9 cellular contexts compared by ENCODE assay signal in genomic region chr1:231040019-231040799, GRCh38. TPM values are rescaled to one million over a fixed set of nuclear protein-coding genes. Genes with fewer than 3 reads are reported as not detected.
DNase-seq lines count a peak whose midpoint lies in the region; ATAC-seq, FAIRE-seq and TF ChIP-seq lines count a peak whose summit lies in the region.
"Had no signal": no experiment of that assay in that cellular context is flagged by ENCODE, and none has a peak within 500 bp of the region (broad histone marks: within the 10 kb centered on the region; RNA-seq: fewer than 3 reads in every experiment).

Gene FAM89A (minus strand): TSS chr1:231040254. CDS start chr1:231040211, 43 bp downstream.

- H3K27me3 ChIP-seq in DND-41 (ENCODE audit: insufficient read depth, low read length, poor library complexity) (peaks cover 6% of the 10 kb centered on the region), MG63 (peaks cover 17% of the 10 kb centered on the region), H1 (replicated peaks in 1 of 4; ENCODE audit: control insufficient read depth in 3 of 4, extremely low read depth in 1 of 4, insufficient read depth in 3 of 4, low read length in 3 of 4) (peaks cover 30 to 64% (median 58%) of the 10 kb centered on the region in 4 experiments)

- no peak within 1 kb of the TSS for H4K91ac ChIP-seq in H1 (replicated peaks; ENCODE audit: insufficient read length, low read length)

- H3K27ac Mint-ChIP-seq in activated CD8-positive, alpha-beta T cell treated with anti-CD3 and anti-CD28 coated beads, Interleukin-2, amount 10 ng/mL, durations not matched to agents 7 days and 5 days: no peak within 1 kb of the TSS

- FAIRE-seq in H1 (lab: Jason Lieb, UNC): no peak
- FAIRE-seq: endometrium had no signal

- H4K20me1 ChIP-seq in DND-41 (ENCODE audit: insufficient read depth, low read length) (no peaks in the 10 kb centered on the region), H1 (replicated peaks in 1 of 2; ENCODE audit: control insufficient read depth in 1 of 2, insufficient read depth in 2 of 2, low read length in 2 of 2) (peaks cover 2 to 9% of the 10 kb centered on the region in 2 experiments)

- no peak within 1 kb of the TSS for H2BK20ac ChIP-seq in H1 (ENCODE audit: low read length)

- no peak within 1 kb of the TSS for H2AK5ac ChIP-seq in H1 (ENCODE audit: low read depth, low read length)

- no peak within 1 kb of the TSS; the same call in none of the 2 replicates for H3K18ac ChIP-seq in H1 (ENCODE audit: extremely low read depth, low read length)

- H3K4me1 Mint-ChIP-seq in activated CD8-positive, alpha-beta T cell treated with anti-CD3 and anti-CD28 coated beads, Interleukin-2, amount 10 ng/mL, durations not matched to agents 7 days and 5 days (ENCODE audit: low read depth): peaks cover 26% of the 10 kb centered on the region

- no peaks in the 10 kb centered on the region for H3K79me2 ChIP-seq in DND-41 (ENCODE audit: insufficient read depth, low read length)
- H3K79me2 ChIP-seq in H1 (ENCODE audit: control insufficient read depth in 1 of 2, insufficient read depth in 2 of 2, low read length in 2 of 2): no peaks in the 10 kb centered on the region

- no peak within 1 kb of the TSS for H2BK15ac ChIP-seq in H1 (ENCODE audit: low read length)

- H3K4me3 Mint-ChIP-seq in activated CD8-positive, alpha-beta T cell treated with anti-CD3 and anti-CD28 coated beads, Interleukin-2, amount 10 ng/mL, durations not matched to agents 7 days and 5 days: peak within 1 kb of the TSS; percentile 71

- 2% methylated on average over 12 of the region's 82 CpGs; no CpG with 5 or more reads in 1 of the 2 experiments for whole genome bisulfite sequencing in H1 (ENCODE audit: extremely low coverage in 1 of 2, insufficient coverage in 1 of 2, insufficient read length in 1 of 2, insufficient replicate concordance in 2 of 2, low coverage in 1 of 2, low lambda C conversion rate in 2 of 2, missing lambda C conversion rate in 1 of 2), 2 experiments

- no peaks in the 10 kb centered on the region for H3K9me3 Mint-ChIP-seq in activated CD8-positive, alpha-beta T cell treated with anti-CD3 and anti-CD28 coated beads, Interleukin-2, amount 10 ng/mL, durations not matched to agents 7 days and 5 days (ENCODE audit: insufficient read depth)

- H3K56ac ChIP-seq in H1 (replicated peaks; ENCODE audit: insufficient read length, low read depth, low read length): no peak within 1 kb of the TSS

- peak within 1 kb of the TSS; percentile 47 to 64 for H3K4me3 ChIP-seq in DND-41 (ENCODE audit: low read depth in 1 of 2, low read length in 2 of 2)
- H3K4me3 ChIP-seq in MG63: peak within 1 kb of the TSS; percentile 61
- H3K4me3 ChIP-seq in H1 (ENCODE audit: extremely low read depth in 1 of 4, insufficient read depth in 2 of 4, low read depth in 3 of 4, low read length in 4 of 4): peak within 1 kb of the TSS; percentile 50 to 84 (median 54)

- no peak for TF ChIP-seq POLR2A in H1 (IDR thresholded peaks at IDR 0.05; ENCODE audit: control extremely low read depth in 1 of 2, low read depth in 2 of 2, low read length in 2 of 2)

- ATAC-seq in DND-41 (ENCODE audit: insufficient read depth, low read depth) (peak; percentile 70), GM21576 (IDR thresholded peaks at IDR 0.05; ENCODE audit: unreplicated experiment) (peak; percentile 61)
- ATAC-seq in activated CD8-positive, alpha-beta T cell treated with anti-CD3 and anti-CD28 coated beads, Interleukin-2, amount 10 ng/mL, durations not matched to agents 7 days and 5 days: peak; percentile 83

- H3K27me3 Mint-ChIP-seq in activated CD8-positive, alpha-beta T cell treated with anti-CD3 and anti-CD28 coated beads, Interleukin-2, amount 10 ng/mL, durations not matched to agents 7 days and 5 days (ENCODE audit: low read depth): peaks cover 23% of the 10 kb centered on the region

- H2AFZ ChIP-seq in DND-41 (ENCODE audit: low read depth, low read length) (peak within 1 kb of the TSS; percentile 55), H1 (ENCODE audit: low read length) (peak within 1 kb of the TSS; percentile 57; the same call in 1 of the 2 replicates)

- TF ChIP-seq CTCF in DND-41 (IDR thresholded peaks at IDR 0.05; ENCODE audit: borderline replicate concordance, extremely low read depth, low read length, poor library complexity, severe bottlenecking) (no peak), H1 (IDR thresholded peaks at IDR 0.05; ENCODE audit: control extremely low read depth in 1 of 3, insufficient read depth in 1 of 3, low read depth in 1 of 3, low read length in 3 of 3) (no peak)

- CTCF ChIA-PET in activated CD8-positive, alpha-beta T cell treated with anti-CD3 and anti-CD28 coated beads, Interleukin-2, amount 10 ng/mL, durations not matched to agents 7 days and 5 days (lab: Charles Lee): interaction anchor here (0.5 to 2.0 kb wide), 4 partner anchors 14 to 398 kb away, joined by 3 to 8 read pairs (median 3); no protein-coding TSS in a partner anchor
- CTCF ChIA-PET in H1 (lab: Charles Lee; ENCODE audit: partially characterized antibody): interaction anchor here (0.6 to 1.9 kb wide), 6 partner anchors 12 to 380 kb away, joined by 3 to 6 read pairs (median 4); partner anchors contain the start of genes ARV1 and TTC13

- TF ChIP-seq RAD21 in H1 (IDR thresholded peaks at IDR 0.05 in 1 of 2, conservative IDR thresholded peaks at IDR 0.05 in 1 of 2; ENCODE audit: low read depth in 2 of 2, low read length in 2 of 2): no peak

- H3K23ac ChIP-seq in H1 (ENCODE audit: insufficient read length): no peak within 1 kb of the TSS

- H3K4ac ChIP-seq in H1 (replicated peaks; ENCODE audit: insufficient read length, low read depth, low read length): no peak within 1 kb of the TSS

- POLR2A ChIA-PET in activated CD8-positive, alpha-beta T cell treated with anti-CD3 and anti-CD28 coated beads, Interleukin-2, amount 10 ng/mL, durations not matched to agents 7 days and 5 days (lab: Charles Lee): interaction anchor here (0.7 to 1.3 kb wide), 5 partner anchors 9 to 67 kb away, joined by 3 to 5 read pairs (median 3); no protein-coding TSS in a partner anchor
- POLR2A ChIA-PET in H1 (lab: Charles Lee; ENCODE audit: partially characterized antibody): interaction anchor here (0.6 kb wide), 1 partner anchor 359 kb away, joined by 3 read pairs; no protein-coding TSS in a partner anchor

- no peak within 1 kb of the TSS for H3K27ac ChIP-seq in DND-41 (ENCODE audit: low read length)
- H3K27ac ChIP-seq in H1 (ENCODE audit: low read depth, low read length): no peak within 1 kb of the TSS

- peak within 1 kb of the TSS; percentile 74 for H4K8ac ChIP-seq in H1 (ENCODE audit: extremely low read depth, insufficient read depth, low read length)

- DNase-seq in DND-41 (peak; percentile 57), MG63 (peak; percentile 51), H1 (ENCODE audit: low read depth in 1 of 2, low spot score in 2 of 2) (peak in 1 of 2 experiments; percentile 76), midbrain (lab: John Stamatoyannopoulos, UW) (peak; percentile 55), NCI-H1048 (lab: John Stamatoyannopoulos, UW) (no peak)
- peak; percentile 75 for DNase-seq in activated CD8-positive, alpha-beta T cell treated with anti-CD3 and anti-CD28 coated beads, Interleukin-2, amount 10 ng/mL, durations not matched to agents 7 days and 5 days
- peak; percentile 51 to 64 for DNase-seq in stimulated activated CD8-positive, alpha-beta memory T cell treated with anti-CD3 and anti-CD28 coated beads, Interleukin-2, amount 100 ng/mL, for 1 hour (ENCODE audit: low read depth in 2 of 2)

- peaks cover 3% of the 10 kb centered on the region for H3K9me3 ChIP-seq in DND-41 (ENCODE audit: insufficient read depth, low read length, severe bottlenecking)
- H3K9me3 ChIP-seq in MG63: no peaks in the 10 kb centered on the region
- 0 out of 4 replicates have a peak, but pooled peaks cover 0 to 5% of the 10 kb centered on the region in 2 experiments for H3K9me3 ChIP-seq in H1 (ENCODE audit: insufficient read depth in 2 of 2, low read depth in 1 of 2, low read length in 1 of 2)

- peak within 1 kb of the TSS; percentile 60 for H3K9ac ChIP-seq in DND-41 (ENCODE audit: low read depth, low read length)
- H3K9ac ChIP-seq in H1 (replicated peaks in 1 of 4; ENCODE audit: extremely low read depth in 1 of 4, low read depth in 3 of 4, low read length in 3 of 4): peak within 1 kb of the TSS in 1 of 4 experiments; percentile 8; a peak in 1 of 7 replicates

- H3K36me3 ChIP-seq in DND-41 (ENCODE audit: insufficient read depth, low read length) (no peaks in the 10 kb centered on the region), MG63 (no peaks in the 10 kb centered on the region), H1 (ENCODE audit: control insufficient read depth in 2 of 4, insufficient read depth in 4 of 4, low read length in 3 of 4) (no peaks in the 10 kb centered on the region; a peak in 1 of 8 replicates)

- TF ChIP-seq EP300 in H1 (IDR thresholded peaks at IDR 0.05; ENCODE audit: borderline replicate concordance in 1 of 2, low read depth in 2 of 2, low read length in 2 of 2): no peak

- peaks cover 6% of the 10 kb centered on the region for H3K36me3 Mint-ChIP-seq in activated CD8-positive, alpha-beta T cell treated with anti-CD3 and anti-CD28 coated beads, Interleukin-2, amount 10 ng/mL, durations not matched to agents 7 days and 5 days (ENCODE audit: low read depth)

- H3K4me2 ChIP-seq in DND-41 (ENCODE audit: insufficient read depth, low read length) (peak within 1 kb of the TSS; percentile 79), H1 (ENCODE audit: insufficient read depth in 1 of 2, low read depth in 2 of 2, low read length in 2 of 2) (peak within 1 kb of the TSS; percentile 69 to 91)

- H3K79me1 ChIP-seq in H1 (ENCODE audit: low read depth, low read length): no peaks in the 10 kb centered on the region

- H4K5ac ChIP-seq in H1 (ENCODE audit: insufficient read length, low read depth, low read length): no peak within 1 kb of the TSS

- peaks cover 12% of the 10 kb centered on the region; the same call in 1 of the 2 replicates for H3K23me2 ChIP-seq in H1 (ENCODE audit: low read depth, low read length)

- no peak within 1 kb of the TSS for H2BK120ac ChIP-seq in H1 (replicated peaks; ENCODE audit: low read depth, low read length)

- no peak within 1 kb of the TSS for H2BK12ac ChIP-seq in H1 (ENCODE audit: low read depth, low read length)

- no peak within 1 kb of the TSS for H2BK5ac ChIP-seq in H1 (ENCODE audit: low read depth, low read length)

- H3K14ac ChIP-seq in H1 (ENCODE audit: insufficient read length): no peak within 1 kb of the TSS

- H3K4me1 ChIP-seq in DND-41 (ENCODE audit: insufficient read depth, low read length) (peaks cover 11% of the 10 kb centered on the region), H1 (replicated peaks in 1 of 4; ENCODE audit: control insufficient read depth in 3 of 4, insufficient read depth in 4 of 4, low read length in 3 of 4) (peaks cover 0 to 5% (median 2%) of the 10 kb centered on the region in 4 experiments; a peak in 5 of 7 replicates)

RNA-seq across cellular contexts. Expression of gene FAM89A, which starts in this region (rescaled TPM):
- total RNA-seq in MG63 (2014; rRNA removed; shearing (Covaris generic); ENCODE audit: low replicate concordance): 10.9 and 12.4 TPM in 2 replicates
- total RNA-seq in activated CD8-positive, alpha-beta T cell treated with anti-CD3 and anti-CD28 coated beads, Interleukin-2, amount 10 ng/mL, durations not matched to agents 7 days and 5 days: 1 to 10 TPM; 5.7 to 6.1 TPM
- 2.2 and 2.4 TPM in 2 replicates for total RNA-seq in H1 (2021; fragmentation: NEBNext Ultra II Directional; extraction: Animal tissue kit (Norgen Biotek cat#: 25700))
- polyA plus RNA-seq in H1 (2011; rRNA removed): 1.2 and 2.1 TPM in 2 replicates
- 1.8 TPM for polyA plus RNA-seq in H1 (2011; cell fraction: cytosol; rRNA removed)
- 0.80 TPM for polyA plus RNA-seq in H1 (2011; cell fraction: nucleus; rRNA removed)
- polyA plus RNA-seq in H1 (2012, experiment 1 of 2): 1.2 to 2.1 TPM (median 1.4 TPM) in 4 replicates
- 2.2 TPM for polyA plus RNA-seq in H1 (2012, experiment 2 of 2)
- polyA plus RNA-seq in H1 (2013, experiment 1 of 2): 2.8 TPM
- polyA plus RNA-seq in H1 (2013, experiment 2 of 2): 2.7 TPM
- polyA minus RNA-seq in H1 (2011; rRNA and poly(A)+ RNA removed): 1.4 and 1.6 TPM in 2 replicates
- polyA minus RNA-seq in H1 (2011; cell fraction: cytosol; rRNA and poly(A)+ RNA removed): 0.73 TPM
- 0.80 TPM for polyA minus RNA-seq in H1 (2011; cell fraction: nucleus; rRNA and poly(A)+ RNA removed)
